Comparison of ENCODE assay signal across 8 cellular contexts in genomic region chr15:92831459-92832229, GRCh38.
DNase-seq lines count a peak whose midpoint lies in the region; ATAC-seq lines count a peak whose summit lies in the region.

No MANE protein-coding gene starts in this region.

- H3K4me3 Mint-ChIP-seq in CD4-positive, CD25-positive, alpha-beta regulatory T cell, result peak overlapping the region; percentile 69 to 92 (median 80)
- peak overlapping the region; percentile 60 for H3K4me3 Mint-ChIP-seq in activated CD4-positive, alpha-beta memory T cell treated with anti-CD3 and anti-CD28 coated beads, Interleukin-2, amount 10 ng/mL, durations not matched to agents 7 days and 5 days

- CTCF ChIA-PET in activated CD4-positive, alpha-beta memory T cell treated with anti-CD3 and anti-CD28 coated beads, Interleukin-2, amount 10 ng/mL, durations not matched to agents 7 days and 5 days (lab: Charles Lee), result interaction anchor here (1.0 to 5.1 kb wide), 17 partner anchors 9 to 108 kb away, joined by 3 to 69 read pairs (median 6); partner anchors contain the start of gene CHD2

- H3K9me3 ChIP-seq in CD4-positive, CD25-positive, alpha-beta regulatory T cell (ENCODE audit: control insufficient read depth in 2 of 2, low read length in 2 of 2), result no peaks in the 10 kb centered on the region

- H3K4me1 Mint-ChIP-seq in CD4-positive, CD25-positive, alpha-beta regulatory T cell, result peaks cover 16 to 52% (median 34%) of the 10 kb centered on the region in 4 donors
- H3K4me1 Mint-ChIP-seq in activated CD4-positive, alpha-beta memory T cell treated with anti-CD3 and anti-CD28 coated beads, Interleukin-2, amount 10 ng/mL, durations not matched to agents 7 days and 5 days, result peaks cover 53% of the 10 kb centered on the region

- DNase-seq in CD4-positive, CD25-positive, alpha-beta regulatory T cell, result peak; percentile 79 to 92 (median 84)
- peak; percentile 85 for DNase-seq in HK-2 (ENCODE audit: unreplicated experiment)
- DNase-seq in NCI-H82 treated with DMSO at 0.1 percent for 48 hours (lab: John Stamatoyannopoulos, UW; ENCODE audit: unreplicated experiment), result peak; percentile 98
- peak; percentile 93 for DNase-seq in activated CD4-positive, alpha-beta memory T cell treated with anti-CD3 and anti-CD28 coated beads, Interleukin-2, amount 10 ng/mL, durations not matched to agents 7 days and 5 days
- peak; percentile 94 for DNase-seq in ecto neural progenitor cell (ENCODE audit: low spot score)
- DNase-seq in lung microvascular endothelial cell (ENCODE audit: low read depth in 2 of 2), result peak; percentile 83 to 94
- DNase-seq in stimulated activated CD4-positive, alpha-beta T cell treated with anti-CD3 and anti-CD28 coated beads, TNF-alpha, amount 100 ng/mL, for 48 hours (ENCODE audit: low read depth in 3 of 3), result peak; percentile 75 to 92 (median 80)

- peaks cover 34% of the 10 kb centered on the region for H3K4me1 ChIP-seq in CD4-positive, CD25-positive, alpha-beta regulatory T cell (ENCODE audit: control insufficient read depth, insufficient read depth, low read length, poor library complexity, severe bottlenecking)

- no peaks in the 10 kb centered on the region for H3K9me3 Mint-ChIP-seq in CD4-positive, CD25-positive, alpha-beta regulatory T cell
- no peaks in the 10 kb centered on the region for H3K9me3 Mint-ChIP-seq in activated CD4-positive, alpha-beta memory T cell treated with anti-CD3 and anti-CD28 coated beads, Interleukin-2, amount 10 ng/mL, durations not matched to agents 7 days and 5 days

- peak; percentile 86 to 92 for ATAC-seq in CD4-positive, CD25-positive, alpha-beta regulatory T cell (ENCODE audit: low read depth in 2 of 2)
- peak; percentile 93 for ATAC-seq in GM19455 (IDR thresholded peaks at IDR 0.05; ENCODE audit: unreplicated experiment)

- POLR2A ChIA-PET in activated CD4-positive, alpha-beta memory T cell treated with anti-CD3 and anti-CD28 coated beads, Interleukin-2, amount 10 ng/mL, durations not matched to agents 7 days and 5 days (lab: Charles Lee), result interaction anchor here (0.9 to 8.5 kb wide), 28 partner anchors 11 to 216 kb away, joined by 3 to 453 read pairs (median 7); partner anchors contain the start of gene CHD2

- no peaks in the 10 kb centered on the region for H3K36me3 Mint-ChIP-seq in CD4-positive, CD25-positive, alpha-beta regulatory T cell
- peaks cover 4% of the 10 kb centered on the region for H3K36me3 Mint-ChIP-seq in activated CD4-positive, alpha-beta memory T cell treated with anti-CD3 and anti-CD28 coated beads, Interleukin-2, amount 10 ng/mL, durations not matched to agents 7 days and 5 days (ENCODE audit: low read depth)

- peak overlapping the region; percentile 69 for H3K4me3 ChIP-seq in CD4-positive, CD25-positive, alpha-beta regulatory T cell (ENCODE audit: low read depth, low read length)

- peak overlapping the region; percentile 90 for H3K27ac ChIP-seq in CD4-positive, CD25-positive, alpha-beta regulatory T cell (ENCODE audit: insufficient read depth, low read length, poor library complexity, severe bottlenecking)

- H3K27me3 ChIP-seq in CD4-positive, CD25-positive, alpha-beta regulatory T cell (ENCODE audit: control insufficient read depth, insufficient read depth, low read length), result no peaks in the 10 kb centered on the region

- H3K27me3 Mint-ChIP-seq in CD4-positive, CD25-positive, alpha-beta regulatory T cell, result no peaks in the 10 kb centered on the region
- no peaks in the 10 kb centered on the region for H3K27me3 Mint-ChIP-seq in activated CD4-positive, alpha-beta memory T cell treated with anti-CD3 and anti-CD28 coated beads, Interleukin-2, amount 10 ng/mL, durations not matched to agents 7 days and 5 days

- H3K36me3 ChIP-seq in CD4-positive, CD25-positive, alpha-beta regulatory T cell (ENCODE audit: control insufficient read depth, insufficient read depth, low read length), result no peaks in the 10 kb centered on the region

- peak overlapping the region; percentile 95 to 98 (median 97) for H3K27ac Mint-ChIP-seq in CD4-positive, CD25-positive, alpha-beta regulatory T cell
- H3K27ac Mint-ChIP-seq in activated CD4-positive, alpha-beta memory T cell treated with anti-CD3 and anti-CD28 coated beads, Interleukin-2, amount 10 ng/mL, durations not matched to agents 7 days and 5 days, result peak overlapping the region; percentile 94

Comparison
In these comparisons a context has a peak if more than half of its experiments do, and no peak if none do; other contexts are left out.
1. Peak in every context shown above with its lines: DNase-seq, ATAC-seq, H3K4me3 ChIP-seq and H3K27ac ChIP-seq.